Comparison of ENCODE assay signal across 1 cellular context in the genomic region with DNA sequence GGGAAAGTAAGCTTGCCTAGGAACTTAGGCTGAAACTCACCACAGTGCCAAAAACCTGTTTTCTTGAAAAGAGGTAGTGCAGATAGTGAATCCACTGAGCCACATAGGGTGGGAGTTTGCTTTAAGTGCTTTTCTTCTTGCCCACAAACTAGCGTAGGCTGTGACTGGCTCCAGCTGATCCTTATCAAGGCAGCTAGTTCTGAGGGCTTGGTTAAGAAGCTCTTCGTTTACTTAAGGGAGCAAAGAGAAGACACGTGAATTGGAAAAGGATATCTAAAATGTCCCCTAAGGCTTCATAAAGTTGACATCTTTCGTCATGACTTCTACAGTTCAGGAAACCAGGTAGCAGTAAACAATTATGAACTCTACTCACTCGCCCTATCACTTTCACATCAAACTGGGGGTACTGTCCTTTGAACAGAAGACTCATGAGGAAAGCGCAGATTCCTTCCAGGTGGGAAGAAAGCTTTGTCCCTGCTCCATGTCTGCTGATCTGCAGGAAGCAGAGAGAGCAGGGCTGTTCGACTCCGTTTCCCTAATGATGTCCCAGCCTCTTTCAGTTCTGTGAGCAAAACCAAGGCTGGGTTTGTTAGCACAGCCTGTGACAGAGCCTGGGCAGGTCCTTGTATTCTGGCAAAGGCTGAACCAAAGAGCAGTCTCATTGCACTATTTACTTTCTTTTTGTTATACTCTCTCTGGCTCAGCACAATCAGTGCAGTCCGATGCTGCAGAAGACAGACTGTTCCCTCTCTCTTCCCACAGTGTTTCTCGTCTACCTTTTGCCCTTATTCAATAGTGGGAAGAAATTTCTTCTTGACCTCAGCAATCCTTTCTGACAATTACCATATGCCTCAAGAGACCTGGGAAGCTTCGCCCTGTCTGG.
TF ChIP-seq lines count a peak whose summit lies in the region.

No MANE protein-coding gene starts in this region.

TF ChIP-seq in IMR-90, 13 proteins besides CTCF, POLR2A, EP300 and RAD21 (continued from another document):
- TF ChIP-seq FOS (IDR thresholded peaks at IDR 0.05; ENCODE audit: low read depth, low read length) (no peak), SMC3 (IDR thresholded peaks at IDR 0.05; ENCODE audit: low read depth, low read length) (no peak), MXI1 (IDR thresholded peaks at IDR 0.05; ENCODE audit: borderline replicate concordance, low read depth, low read length) (no peak)
- TF ChIP-seq, protein P1, sequence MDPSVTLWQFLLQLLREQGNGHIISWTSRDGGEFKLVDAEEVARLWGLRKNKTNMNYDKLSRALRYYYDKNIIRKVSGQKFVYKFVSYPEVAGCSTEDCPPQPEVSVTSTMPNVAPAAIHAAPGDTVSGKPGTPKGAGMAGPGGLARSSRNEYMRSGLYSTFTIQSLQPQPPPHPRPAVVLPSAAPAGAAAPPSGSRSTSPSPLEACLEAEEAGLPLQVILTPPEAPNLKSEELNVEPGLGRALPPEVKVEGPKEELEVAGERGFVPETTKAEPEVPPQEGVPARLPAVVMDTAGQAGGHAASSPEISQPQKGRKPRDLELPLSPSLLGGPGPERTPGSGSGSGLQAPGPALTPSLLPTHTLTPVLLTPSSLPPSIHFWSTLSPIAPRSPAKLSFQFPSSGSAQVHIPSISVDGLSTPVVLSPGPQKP (IDR thresholded peaks at IDR 0.05; ENCODE audit: borderline replicate concordance, low read depth, low read length), result no peak
